8 cellular contexts compared by ENCODE assay signal in the genomic region with DNA sequence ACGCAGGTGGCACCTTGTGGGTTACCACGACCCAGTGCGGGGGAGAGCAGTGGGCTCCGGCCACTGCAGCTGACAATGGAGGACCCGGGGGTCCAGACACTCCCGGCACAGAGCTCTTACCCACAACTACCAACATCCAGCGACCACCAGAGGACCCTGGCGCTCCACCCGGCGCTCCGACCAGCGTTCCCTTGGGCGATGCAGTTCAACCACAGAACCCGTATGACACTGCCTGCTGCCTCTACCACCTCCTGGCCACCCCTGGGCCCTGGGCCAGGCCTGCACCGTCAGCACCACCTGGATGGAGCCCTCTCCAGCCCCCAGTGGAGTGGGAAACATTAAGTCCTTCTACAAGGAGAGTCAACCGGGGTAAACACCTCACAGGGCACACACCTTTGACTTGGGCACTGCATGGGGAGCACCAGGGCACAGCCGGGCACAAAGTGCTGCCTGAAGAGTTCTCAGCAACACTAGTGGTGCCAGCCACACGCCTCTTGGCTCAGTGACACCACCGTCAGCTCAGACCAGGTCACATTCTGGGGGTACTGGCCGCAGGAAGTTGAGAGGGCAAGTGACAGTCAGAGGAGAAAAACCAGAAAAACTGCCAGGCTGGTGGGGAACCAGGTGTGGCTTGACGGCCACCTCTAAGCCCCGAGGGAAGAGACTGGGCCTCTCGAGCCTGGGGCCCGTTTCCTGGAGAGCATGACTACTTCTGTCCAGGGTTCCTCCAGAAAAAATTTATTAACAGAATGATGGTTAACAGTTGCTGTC. TPM values are rescaled to one million over a fixed set of nuclear protein-coding genes. Genes with fewer than 3 reads are reported as not detected.
DNase-seq lines count a peak whose midpoint lies in the region; ATAC-seq lines count a peak whose summit lies in the region.

No MANE protein-coding gene starts in this region.

- H3K27ac ChIP-seq in CD4-positive, CD25-positive, alpha-beta regulatory T cell (ENCODE audit: insufficient read depth, low read length, poor library complexity, severe bottlenecking), result peak overlapping the region; percentile 81
- H3K27ac ChIP-seq in Karpas-422 (ENCODE audit: low read length), result no peak overlapping the region

- H3K79me2 ChIP-seq in Karpas-422 (ENCODE audit: low read length), result peaks cover 67% of the 10 kb centered on the region

- ATAC-seq in CD4-positive, CD25-positive, alpha-beta regulatory T cell (ENCODE audit: low read depth in 2 of 2), result no peak
- ATAC-seq in effector memory CD8-positive, alpha-beta T cell (replicated peaks), result no peak
- no peak for ATAC-seq in naive thymus-derived CD8-positive, alpha-beta T cell

- POLR2A ChIA-PET in naive thymus-derived CD8-positive, alpha-beta T cell (lab: Charles Lee), result interaction anchor here (0.6 to 5.2 kb wide), 6 partner anchors 12 to 626 kb away, joined by 3 to 106 read pairs (median 16); partner anchors contain the start of genes SPON2 and UVSSA

- H2AFZ ChIP-seq in Karpas-422 (ENCODE audit: low read length), result no peak overlapping the region

- peak overlapping the region; percentile 99; the same call in 1 of the 2 replicates for H3K9ac ChIP-seq in Karpas-422 (ENCODE audit: low read length)

- peaks cover 4% of the 10 kb centered on the region for H3K36me3 ChIP-seq in CD4-positive, CD25-positive, alpha-beta regulatory T cell (ENCODE audit: control insufficient read depth, insufficient read depth, low read length)
- H3K36me3 ChIP-seq in Karpas-422 (ENCODE audit: insufficient read depth, low read length), result no peaks in the 10 kb centered on the region

- no peaks in the 10 kb centered on the region for H3K9me2 ChIP-seq in Karpas-422 (replicated peaks; ENCODE audit: insufficient read depth, low read length)

- peaks cover 73% of the 10 kb centered on the region for H3K4me1 ChIP-seq in CD4-positive, CD25-positive, alpha-beta regulatory T cell (ENCODE audit: control insufficient read depth, insufficient read depth, low read length, poor library complexity, severe bottlenecking)
- peaks cover 24% of the 10 kb centered on the region for H3K4me1 ChIP-seq in Karpas-422 (ENCODE audit: low read length)

- H3K9me3 ChIP-seq in CD4-positive, CD25-positive, alpha-beta regulatory T cell (ENCODE audit: control insufficient read depth in 2 of 2, low read length in 2 of 2), result no peaks in the 10 kb centered on the region
- no peaks in the 10 kb centered on the region for H3K9me3 ChIP-seq in Karpas-422 (ENCODE audit: low read length)

- peaks cover 0 to 66% (median 27%) of the 10 kb centered on the region in 4 donors for H3K4me1 Mint-ChIP-seq in CD4-positive, CD25-positive, alpha-beta regulatory T cell
- H3K4me1 Mint-ChIP-seq in effector memory CD8-positive, alpha-beta T cell (ENCODE audit: low read depth in 2 of 2), result peaks cover 61 to 62% of the 10 kb centered on the region in 2 donors
- H3K4me1 Mint-ChIP-seq in naive thymus-derived CD8-positive, alpha-beta T cell, result peaks cover 32 to 73% (median 70%) of the 10 kb centered on the region in 4 donors

- in situ Hi-C loops in ACHN (cut with HindIII; ENCODE audit: low pct_ligation_motif_present, low pct_unique_long_range_greater_than_20kb, low sequenced_read_pairs), result no loop called here

- peaks cover 4% of the 10 kb centered on the region for H3K27me3 Mint-ChIP-seq in CD4-positive, CD25-positive, alpha-beta regulatory T cell
- no peaks in the 10 kb centered on the region for H3K27me3 Mint-ChIP-seq in effector memory CD8-positive, alpha-beta T cell
- H3K27me3 Mint-ChIP-seq in naive thymus-derived CD8-positive, alpha-beta T cell, result no peaks in the 10 kb centered on the region

- H3K4me3 Mint-ChIP-seq in CD4-positive, CD25-positive, alpha-beta regulatory T cell, result peak overlapping the region; percentile 85 to 94 (median 90)
- peak overlapping the region; percentile 86 to 94 for H3K4me3 Mint-ChIP-seq in effector memory CD8-positive, alpha-beta T cell
- H3K4me3 Mint-ChIP-seq in naive thymus-derived CD8-positive, alpha-beta T cell, result peak overlapping the region; percentile 78 to 91 (median 86)

- DNase-seq in CD4-positive, CD25-positive, alpha-beta regulatory T cell, result no peak
- DNase-seq in Karpas-422 (peak; percentile 72), SKM-1 (lab: John Stamatoyannopoulos, UW; ENCODE audit: unreplicated experiment) (no peak), NCI-H2029 (lab: John Stamatoyannopoulos, UW) (no peak), NCI-H526 (lab: John Stamatoyannopoulos, UW) (no peak), ACHN (no peak)
- DNase-seq in effector memory CD8-positive, alpha-beta T cell, result no peak
- peak in 1 of 10 donors; percentile 12 for DNase-seq in naive thymus-derived CD8-positive, alpha-beta T cell

- H4K20me1 ChIP-seq in Karpas-422 (ENCODE audit: insufficient read depth, low read depth, low read length), result peaks cover 62% of the 10 kb centered on the region

- H3K4me2 ChIP-seq in Karpas-422 (ENCODE audit: low read depth, low read length, poor library complexity, severe bottlenecking), result peak overlapping the region; percentile 99

- H3K27ac Mint-ChIP-seq in CD4-positive, CD25-positive, alpha-beta regulatory T cell, result peak overlapping the region; percentile 86 to 95 (median 93)
- H3K27ac Mint-ChIP-seq in effector memory CD8-positive, alpha-beta T cell, result peak overlapping the region; percentile 89 to 97
- H3K27ac Mint-ChIP-seq in naive thymus-derived CD8-positive, alpha-beta T cell, result peak overlapping the region; percentile 70 to 93 (median 88)

- H3K36me3 Mint-ChIP-seq in CD4-positive, CD25-positive, alpha-beta regulatory T cell, result peaks cover 4% of the 10 kb centered on the region
- peaks cover 74% of the 10 kb centered on the region for H3K36me3 Mint-ChIP-seq in effector memory CD8-positive, alpha-beta T cell (ENCODE audit: insufficient read depth)
- peaks cover 0 to 6% (median 0%) of the 10 kb centered on the region in 3 donors for H3K36me3 Mint-ChIP-seq in naive thymus-derived CD8-positive, alpha-beta T cell

- peaks cover 0 to 2% (median 0%) of the 10 kb centered on the region in 7 donors for H3K9me3 Mint-ChIP-seq in CD4-positive, CD25-positive, alpha-beta regulatory T cell
- no peaks in the 10 kb centered on the region for H3K9me3 Mint-ChIP-seq in effector memory CD8-positive, alpha-beta T cell
- no peaks in the 10 kb centered on the region for H3K9me3 Mint-ChIP-seq in naive thymus-derived CD8-positive, alpha-beta T cell

- H3K27me3 ChIP-seq in CD4-positive, CD25-positive, alpha-beta regulatory T cell (ENCODE audit: control insufficient read depth, insufficient read depth, low read length), result no peaks in the 10 kb centered on the region
- H3K27me3 ChIP-seq in Karpas-422 (ENCODE audit: low read length), result no peaks in the 10 kb centered on the region

- peak overlapping the region; percentile 53 for H3K4me3 ChIP-seq in CD4-positive, CD25-positive, alpha-beta regulatory T cell (ENCODE audit: low read depth, low read length)
- H3K4me3 ChIP-seq in Karpas-422 (ENCODE audit: low read length), result peak overlapping the region; percentile 99

RNA-seq across cellular contexts. Expression of gene CTBP1, which starts 2.6 kb away (rescaled TPM):
- total RNA-seq in CD4-positive, CD25-positive, alpha-beta regulatory T cell, result 198 TPM
- polyA plus RNA-seq in CD4-positive, CD25-positive, alpha-beta regulatory T cell, result 10 to 100 TPM; 32.4 to 82.8 (median 52.0) TPM
- total RNA-seq in Karpas-422 (2014; rRNA removed; shearing (Covaris generic); ENCODE audit: low replicate concordance), result 86.9 and 184 TPM in 2 replicates
- 100 to 1,000 TPM; 189 to 193 TPM for total RNA-seq in naive thymus-derived CD8-positive, alpha-beta T cell
- 100 to 1,000 TPM in 1 of 3 donors, 10 to 100 TPM in 2; 51.0 to 104 (median 93.7) TPM for polyA plus RNA-seq in naive thymus-derived CD8-positive, alpha-beta T cell

RNA-seq across cellular contexts. Expression of gene MAEA, which starts 43.4 kb away (rescaled TPM):
- 77.7 TPM for total RNA-seq in CD4-positive, CD25-positive, alpha-beta regulatory T cell
- polyA plus RNA-seq in CD4-positive, CD25-positive, alpha-beta regulatory T cell, result 10 to 100 TPM; 61.2 to 76.2 (median 66.2) TPM
- total RNA-seq in Karpas-422 (2014; rRNA removed; shearing (Covaris generic); ENCODE audit: low replicate concordance), result 31.3 and 54.0 TPM in 2 replicates
- total RNA-seq in naive thymus-derived CD8-positive, alpha-beta T cell, result 100 to 1,000 TPM; 107 to 112 TPM
- 10 to 100 TPM; 56.7 to 75.1 (median 59.2) TPM for polyA plus RNA-seq in naive thymus-derived CD8-positive, alpha-beta T cell
